In the genomic region with DNA sequence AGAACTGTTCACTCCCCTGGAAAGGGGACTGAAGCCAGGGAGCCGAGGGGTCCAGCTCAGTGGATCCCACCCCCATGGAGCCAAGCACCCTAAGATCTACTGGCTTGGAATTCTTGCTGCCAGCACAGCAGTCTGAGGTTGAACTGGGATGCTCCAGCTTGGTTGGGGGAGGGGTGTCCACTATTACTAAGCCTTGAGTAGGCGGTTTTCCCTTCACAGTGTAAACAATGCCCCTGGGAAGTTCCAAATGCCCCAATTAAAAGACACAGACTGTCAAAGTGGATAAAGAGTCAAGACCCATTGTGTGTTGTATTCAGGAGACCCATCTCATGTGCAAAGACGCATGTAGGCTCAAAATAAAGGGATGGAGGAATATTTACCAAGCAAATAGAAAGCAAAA, we compare ENCODE assay signal across 16 cellular contexts.
DNase-seq lines count a peak whose midpoint lies in the region; ATAC-seq and TF ChIP-seq lines count a peak whose summit lies in the region.
"Had no signal": no experiment of that assay in that cellular context is flagged by ENCODE, and none has a peak within 500 bp of the region (broad histone marks: within the 10 kb centered on the region; RNA-seq: fewer than 3 reads in every experiment).

No MANE protein-coding gene starts in this region.

- ATAC-seq in HG02981 (IDR thresholded peaks at IDR 0.05; ENCODE audit: unreplicated experiment): no peak
- ATAC-seq: SK-N-SH treated with all-trans-retinoic acid at 6 μM for 48 hours had no signal

- no peaks in the 10 kb centered on the region for H3K4me1 ChIP-seq in vagina

- H3K4me3 ChIP-seq in foreskin fibroblast (ENCODE audit: low read depth in 1 of 2, low read length in 2 of 2): no peak overlapping the region
- H3K4me3 ChIP-seq in vagina: no peak overlapping the region

- no peak for TF ChIP-seq POLR2A in vagina (IDR thresholded peaks at IDR 0.05)

- H3K36me3 ChIP-seq in vagina: no peaks in the 10 kb centered on the region

- DNase-seq in ELF-1 (ENCODE audit: low read depth, low spot score): peak; percentile 58
- DNase-seq in HT1080 (ENCODE audit: low read depth): peak; percentile 23
- DNase-seq in amniotic epithelial cell (ENCODE audit: low read depth): peak; percentile 14
- peak; percentile 14 to 42 for DNase-seq in foreskin fibroblast
- DNase-seq in NOMO-1 treated with dmso at 0.1 percent for 144 hours (lab: John Stamatoyannopoulos, UW; ENCODE audit: unreplicated experiment): no peak
- DNase-seq in vagina (ENCODE audit: extremely low spot score in 2 of 2): no peak
- no peak for DNase-seq in NCI-H345 treated with DMSO at 0.1 percent for 48 hours (lab: John Stamatoyannopoulos, UW; ENCODE audit: unreplicated experiment)
- DNase-seq: CD4-positive, CD25-positive, alpha-beta regulatory T cell; Karpas-422; NCI-H1092 treated with DMSO at 0.1 percent for 48 hours; NCI-H1436 treated with DMSO at 0.1 percent for 48 hours; NCI-H2029; NCI-H226; NCI-H524 treated with DMSO at 0.1 percent for 48 hours had no signal

- H3K27me3 ChIP-seq in vagina: no peaks in the 10 kb centered on the region

- TF ChIP-seq CTCF in foreskin fibroblast (IDR thresholded peaks at IDR 0.05; ENCODE audit: low read depth, low read length) (no peak), vagina (IDR thresholded peaks at IDR 0.05) (no peak)

- intact Hi-C loops in vagina (cut with DNase I): no loop called here

- H3K27ac ChIP-seq in vagina: no peak overlapping the region

- H3K9me3 ChIP-seq in vagina: no peaks in the 10 kb centered on the region

Comparison
In these comparisons a context has a peak if more than half of its experiments do, and no peak if none do; other contexts are left out.
1. DNase-seq: peak in ELF-1 (single experiment), HT1080 (single experiment), amniotic epithelial cell (single experiment) and foreskin fibroblast (2 of 2); none in NOMO-1 treated with dmso at 0.1 percent for 144 hours (single experiment), vagina (0 of 2) and NCI-H345 treated with DMSO at 0.1 percent for 48 hours (single experiment).